Comparison of ENCODE assay signal across 16 cellular contexts in genomic region chr1:155183775-155184221, GRCh38. TPM values are rescaled to one million over a fixed set of nuclear protein-coding genes. Genes with fewer than 3 reads are reported as not detected.
DNase-seq lines count a peak whose midpoint lies in the region; ATAC-seq and TF ChIP-seq lines count a peak whose summit lies in the region.
"Had no signal": no experiment of that assay in that cellular context is flagged by ENCODE, and none has a peak within 500 bp of the region (broad histone marks: within the 10 kb centered on the region; RNA-seq: fewer than 3 reads in every experiment).

No MANE protein-coding gene starts in this region.

- H3K4me3 ChIP-seq in right lobe of liver = no peak overlapping the region
- H3K4me3 ChIP-seq in stomach = no peak overlapping the region
- H3K4me3 ChIP-seq: HAP-1 had no signal

- no peak for TF ChIP-seq EP300 in stomach (IDR thresholded peaks at IDR 0.05)

- H3K4me1 ChIP-seq in right lobe of liver (no peaks in the 10 kb centered on the region), stomach (peaks cover 30 to 75% (median 57%) of the 10 kb centered on the region in 4 donors)
- H3K4me1 ChIP-seq: HAP-1 had no signal

- H3K36me3 ChIP-seq in right lobe of liver (no peaks in the 10 kb centered on the region), stomach (peaks cover 0 to 16% (median 0%) of the 10 kb centered on the region in 4 donors)
- H3K36me3 ChIP-seq: HAP-1 had no signal

- peak overlapping the region; percentile 37 for H3K27ac Mint-ChIP-seq in activated naive CD8-positive, alpha-beta T cell treated with anti-CD3 and anti-CD28 coated beads, Interleukin-2, amount 10 ng/mL, durations not matched to agents 7 days and 5 days
- H3K27ac Mint-ChIP-seq in activated naive CD8-positive, alpha-beta T cell treated with anti-CD3 and anti-CD28 coated beads for 36 hours = no peak overlapping the region

- H3K27me3 ChIP-seq in right lobe of liver = no peaks in the 10 kb centered on the region
- H3K27me3 ChIP-seq in stomach = no peaks in the 10 kb centered on the region

- CTCF ChIA-PET in RWPE1 (lab: Yijun Ruan, JAX) = interaction anchor here (0.6 to 2.3 kb wide), 2 partner anchors 10 to 96 kb away, joined by 4 to 15 read pairs; no protein-coding TSS in a partner anchor

- no peaks in the 10 kb centered on the region for H3K9me3 Mint-ChIP-seq in activated naive CD8-positive, alpha-beta T cell treated with anti-CD3 and anti-CD28 coated beads, Interleukin-2, amount 10 ng/mL, durations not matched to agents 7 days and 5 days
- no peaks in the 10 kb centered on the region for H3K9me3 Mint-ChIP-seq in activated naive CD8-positive, alpha-beta T cell treated with anti-CD3 and anti-CD28 coated beads for 36 hours
- H3K9me3 Mint-ChIP-seq: CD4-positive, CD25-positive, alpha-beta regulatory T cell had no signal

- H3K27me3 Mint-ChIP-seq in activated naive CD8-positive, alpha-beta T cell treated with anti-CD3 and anti-CD28 coated beads, Interleukin-2, amount 10 ng/mL, durations not matched to agents 7 days and 5 days = no peaks in the 10 kb centered on the region
- H3K27me3 Mint-ChIP-seq in activated naive CD8-positive, alpha-beta T cell treated with anti-CD3 and anti-CD28 coated beads for 36 hours = no peaks in the 10 kb centered on the region
- H3K27me3 Mint-ChIP-seq: CD4-positive, CD25-positive, alpha-beta regulatory T cell had no signal

- intact Hi-C loops in right lobe of liver (cut with DNase I) (no loop called here), stomach (cut with DNase I; ENCODE audit: low total_unique reads) (no loop called here)

- H3K4me3 Mint-ChIP-seq in activated naive CD8-positive, alpha-beta T cell treated with anti-CD3 and anti-CD28 coated beads, Interleukin-2, amount 10 ng/mL, durations not matched to agents 7 days and 5 days = no peak overlapping the region
- no peak overlapping the region for H3K4me3 Mint-ChIP-seq in activated naive CD8-positive, alpha-beta T cell treated with anti-CD3 and anti-CD28 coated beads for 36 hours
- H3K4me3 Mint-ChIP-seq: CD4-positive, CD25-positive, alpha-beta regulatory T cell had no signal

- 79% methylated on average over 12 of the region's 20 CpGs for WGBS in right lobe of liver (ENCODE audit: insufficient coverage, low coverage, low lambda C conversion rate, missing lambda C conversion rate)
- 85 to 90% (median 87%) methylated on average over 18 to 20 of the region's 20 CpGs for WGBS in stomach, 5 donors

- H3K36me3 Mint-ChIP-seq in activated naive CD8-positive, alpha-beta T cell treated with anti-CD3 and anti-CD28 coated beads, Interleukin-2, amount 10 ng/mL, durations not matched to agents 7 days and 5 days = peaks cover 17% of the 10 kb centered on the region
- H3K36me3 Mint-ChIP-seq in activated naive CD8-positive, alpha-beta T cell treated with anti-CD3 and anti-CD28 coated beads for 36 hours = peaks cover 10% of the 10 kb centered on the region

- peak overlapping the region; percentile 64 for H3K27ac ChIP-seq in RWPE1
- H3K27ac ChIP-seq in right lobe of liver = no peak overlapping the region
- peak overlapping the region; percentile 72 to 90 (median 79) for H3K27ac ChIP-seq in stomach

- no peak for ATAC-seq in activated naive CD8-positive, alpha-beta T cell treated with anti-CD3 and anti-CD28 coated beads, Interleukin-2, amount 10 ng/mL, durations not matched to agents 7 days and 5 days (ENCODE audit: low read depth)
- ATAC-seq in right lobe of liver = no peak

- TF ChIP-seq CTCF in RWPE1 (conservative IDR thresholded peaks at IDR 0.05; ENCODE audit: low read depth) = no peak
- TF ChIP-seq CTCF in right lobe of liver (IDR thresholded peaks at IDR 0.05) = no peak
- no peak for TF ChIP-seq CTCF in stomach (IDR thresholded peaks at IDR 0.05)

- TF ChIP-seq POLR2A in right lobe of liver (IDR thresholded peaks at IDR 0.05) = no peak
- TF ChIP-seq POLR2A in stomach (IDR thresholded peaks at IDR 0.05) = no peak

- no peaks in the 10 kb centered on the region for H3K9me3 ChIP-seq in right lobe of liver
- H3K9me3 ChIP-seq in stomach = no peaks in the 10 kb centered on the region
- H3K9me3 ChIP-seq: HAP-1 had no signal

- peaks cover 4% of the 10 kb centered on the region for H3K4me1 Mint-ChIP-seq in activated naive CD8-positive, alpha-beta T cell treated with anti-CD3 and anti-CD28 coated beads, Interleukin-2, amount 10 ng/mL, durations not matched to agents 7 days and 5 days
- H3K4me1 Mint-ChIP-seq in activated naive CD8-positive, alpha-beta T cell treated with anti-CD3 and anti-CD28 coated beads for 36 hours = peaks cover 4% of the 10 kb centered on the region

- no peak for DNase-seq in activated naive CD8-positive, alpha-beta T cell treated with anti-CD3 and anti-CD28 coated beads, Interleukin-2, amount 10 ng/mL, durations not matched to agents 7 days and 5 days
- DNase-seq in activated naive CD8-positive, alpha-beta T cell treated with anti-CD3 and anti-CD28 coated beads for 36 hours = no peak
- no peak for DNase-seq in RWPE1 (ENCODE audit: low spot score)
- peak in 2 of 3 donors; percentile 10 to 53 for DNase-seq in right lobe of liver
- no peak for DNase-seq in stomach
- DNase-seq in activated naive CD4-positive, alpha-beta T cell treated with anti-CD3 and anti-CD28 coated beads, Interleukin-2, amount 50 U/mL, for 16 hours = no peak
- no peak for DNase-seq in NCI-H510A (lab: John Stamatoyannopoulos, UW)
- no peak for DNase-seq in OCI-M1 (lab: John Stamatoyannopoulos, UW)
- DNase-seq: CD4-positive, CD25-positive, alpha-beta regulatory T cell; DMS53; NCI-H2107; NCI-H226; NCI-H69; NK-92 treated with Interleukin-12 subunit alpha and Interleukin-12 subunit beta, amount 100 ng/mL, for 24 hours had no signal

- POLR2A ChIA-PET in activated naive CD8-positive, alpha-beta T cell treated with anti-CD3 and anti-CD28 coated beads, Interleukin-2, amount 10 ng/mL, durations not matched to agents 7 days and 5 days (lab: Charles Lee) = interaction anchor here (1.2 kb wide), 1 partner anchor 9 kb away, joined by 8 read pairs; no protein-coding TSS in a partner anchor
- POLR2A ChIA-PET in RWPE1 (lab: Yijun Ruan, JAX; ENCODE audit: low non-redundant PET) = no interaction called here

RNA-seq across cellular contexts. Expression of gene TRIM46, which starts 10.1 kb away (rescaled TPM):
- 10 to 100 TPM; 12.4 to 13.4 TPM for total RNA-seq in activated naive CD8-positive, alpha-beta T cell treated with anti-CD3 and anti-CD28 coated beads, Interleukin-2, amount 10 ng/mL, durations not matched to agents 7 days and 5 days
- total RNA-seq in activated naive CD8-positive, alpha-beta T cell treated with anti-CD3 and anti-CD28 coated beads for 36 hours = 1 to 10 TPM; 4.6 to 4.9 TPM
- under 1 TPM in 2 of 6 experiments, not detected in 4; 0.09 to 0.15 TPM for total RNA-seq in right lobe of liver
- total RNA-seq in stomach = 10 to 100 TPM in 1 of 5 donors, 1 to 10 TPM in 1, under 1 TPM in 1, not detected in 2; 0.73 to 16.9 (median 5.4) TPM
- under 1 TPM; 0.58 to 0.68 (median 0.61) TPM for polyA plus RNA-seq in stomach
- total RNA-seq: HT-29 had no signal

RNA-seq across cellular contexts. Expression of gene KRTCAP2, which starts 10.7 kb away (rescaled TPM):
- 100 to 1,000 TPM; 146 to 170 TPM for total RNA-seq in activated naive CD8-positive, alpha-beta T cell treated with anti-CD3 and anti-CD28 coated beads, Interleukin-2, amount 10 ng/mL, durations not matched to agents 7 days and 5 days
- 100 to 1,000 TPM; 135 to 145 TPM for total RNA-seq in activated naive CD8-positive, alpha-beta T cell treated with anti-CD3 and anti-CD28 coated beads for 36 hours
- total RNA-seq in right lobe of liver = 100 to 1,000 TPM in 3 of 6 experiments, 10 to 100 TPM in 3; 85.5 to 145 (median 99.9) TPM
- 100 to 1,000 TPM in 3 of 5 donors, 10 to 100 TPM in 2; 60.8 to 238 (median 133) TPM for total RNA-seq in stomach
- 100 to 1,000 TPM; 183 to 399 (median 242) TPM for polyA plus RNA-seq in stomach

RNA-seq across cellular contexts. Expression of gene THBS3, which starts 23.9 kb away (rescaled TPM):
- total RNA-seq in activated naive CD8-positive, alpha-beta T cell treated with anti-CD3 and anti-CD28 coated beads, Interleukin-2, amount 10 ng/mL, durations not matched to agents 7 days and 5 days = 10 to 100 TPM; 25.1 to 26.3 TPM
- total RNA-seq in activated naive CD8-positive, alpha-beta T cell treated with anti-CD3 and anti-CD28 coated beads for 36 hours = 1 to 10 TPM; 7.4 to 9.3 TPM
- total RNA-seq in right lobe of liver = 10 to 100 TPM in 3 of 6 experiments, 1 to 10 TPM in 3; 4.0 to 14.4 (median 10.5) TPM
- total RNA-seq in stomach = 10 to 100 TPM; 11.0 to 65.9 (median 25.4) TPM
- polyA plus RNA-seq in stomach = 10 to 100 TPM; 11.0 to 27.9 (median 17.8) TPM

RNA-seq across cellular contexts. Expression of gene MTX1, which starts 24.7 kb away (rescaled TPM):
- total RNA-seq in activated naive CD8-positive, alpha-beta T cell treated with anti-CD3 and anti-CD28 coated beads, Interleukin-2, amount 10 ng/mL, durations not matched to agents 7 days and 5 days = 10 to 100 TPM; 31.5 to 31.7 TPM
- total RNA-seq in activated naive CD8-positive, alpha-beta T cell treated with anti-CD3 and anti-CD28 coated beads for 36 hours = 10 to 100 TPM; 68.0 to 72.5 TPM
- total RNA-seq in right lobe of liver = 10 to 100 TPM; 20.0 to 50.7 (median 23.9) TPM
- 10 to 100 TPM in 4 of 5 donors, 1 to 10 TPM in 1; 1.2 to 54.9 (median 25.2) TPM for total RNA-seq in stomach
- 10 to 100 TPM; 48.3 to 71.1 (median 58.2) TPM for polyA plus RNA-seq in stomach

RNA-seq across cellular contexts. Expression of gene DPM3, which starts 43.5 kb away (rescaled TPM):
- total RNA-seq in activated naive CD8-positive, alpha-beta T cell treated with anti-CD3 and anti-CD28 coated beads, Interleukin-2, amount 10 ng/mL, durations not matched to agents 7 days and 5 days = 10 to 100 TPM; 60.0 to 71.1 TPM
- 10 to 100 TPM; 26.8 to 29.2 TPM for total RNA-seq in activated naive CD8-positive, alpha-beta T cell treated with anti-CD3 and anti-CD28 coated beads for 36 hours
- total RNA-seq in right lobe of liver = 100 to 1,000 TPM in 1 of 6 experiments, 10 to 100 TPM in 5; 50.4 to 106 (median 60.4) TPM
- total RNA-seq in stomach = 10 to 100 TPM in 4 of 5 donors, not detected in 1; 13.3 to 51.3 (median 38.3) TPM
- 100 to 1,000 TPM; 192 to 301 (median 220) TPM for polyA plus RNA-seq in stomach

Comparison
In these comparisons a context has a peak if more than half of its experiments do, and no peak if none do; other contexts are left out.
1. DNase-seq: peak in right lobe of liver (2 of 3); none in activated naive CD8-positive, alpha-beta T cell treated with anti-CD3 and anti-CD28 coated beads, Interleukin-2, amount 10 ng/mL, durations not matched to agents 7 days and 5 days (single experiment), activated naive CD8-positive, alpha-beta T cell treated with anti-CD3 and anti-CD28 coated beads for 36 hours (single experiment), RWPE1 (single experiment), stomach (single experiment), activated naive CD4-positive, alpha-beta T cell treated with anti-CD3 and anti-CD28 coated beads, Interleukin-2, amount 50 U/mL, for 16 hours (single experiment), NCI-H510A (single experiment) and OCI-M1 (single experiment).
2. H3K27ac ChIP-seq: peak in RWPE1 (single experiment) and stomach (5 of 5); none in right lobe of liver (0 of 3).